ENCODE assay signal across 1 cellular context in the genomic region with DNA sequence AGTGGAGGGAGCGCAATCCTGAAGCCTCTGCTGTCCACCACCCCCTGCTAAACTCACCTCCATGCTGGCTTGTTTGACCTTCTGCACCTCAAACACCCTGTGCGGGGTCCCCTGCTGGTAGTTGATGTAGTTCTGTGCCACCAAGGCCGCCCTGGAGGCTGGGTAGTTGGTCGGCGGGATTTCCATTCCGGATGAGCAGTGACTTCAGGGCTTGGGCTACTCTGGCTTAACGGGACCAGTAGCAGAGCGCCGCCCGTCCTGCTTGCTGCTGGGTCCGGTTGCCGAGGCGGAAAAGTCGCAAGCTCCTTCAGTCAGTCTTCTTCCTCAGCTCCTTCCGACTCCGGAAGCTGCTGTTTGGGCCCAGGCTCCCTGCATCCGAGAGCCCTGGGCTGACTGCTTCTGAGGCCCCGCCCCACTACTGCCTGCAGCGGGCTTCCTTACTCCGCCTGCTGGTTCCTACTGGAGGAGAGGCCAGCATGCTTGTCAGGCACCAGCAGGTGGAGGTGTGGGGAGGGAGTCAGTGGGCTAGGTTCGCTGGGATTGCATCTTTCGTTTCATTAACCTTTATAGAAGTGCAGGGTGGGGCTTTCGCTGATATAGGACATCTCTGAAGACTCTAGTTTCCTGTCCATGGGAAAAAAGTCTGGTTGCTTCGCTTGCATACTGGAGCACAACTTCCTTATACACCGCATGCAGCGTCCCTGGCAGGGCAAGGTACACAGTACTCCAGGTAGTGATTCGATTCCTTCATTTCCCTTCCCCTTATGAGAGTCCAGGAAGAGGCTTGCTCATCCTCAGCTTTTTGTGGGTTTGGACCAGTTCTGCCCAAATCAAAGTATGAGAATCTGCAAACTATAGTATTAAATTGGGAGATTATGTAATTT.
A peak's percentile ranks its signal among the peaks of the same experiment; 100 is the strongest.
TF ChIP-seq lines count a peak whose summit lies in the region.

A gene with protein sequence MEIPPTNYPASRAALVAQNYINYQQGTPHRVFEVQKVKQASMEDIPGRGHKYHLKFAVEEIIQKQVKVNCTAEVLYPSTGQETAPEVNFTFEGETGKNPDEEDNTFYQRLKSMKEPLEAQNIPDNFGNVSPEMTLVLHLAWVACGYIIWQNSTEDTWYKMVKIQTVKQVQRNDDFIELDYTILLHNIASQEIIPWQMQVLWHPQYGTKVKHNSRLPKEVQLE (minus strand): TSS at position 356 of the 884 bp plus-strand sequence. CDS start 170 bp downstream, at position 186.

TF ChIP-seq in WTC11, 78 proteins besides CTCF, POLR2A, EP300 and RAD21 (continued from another document):
- TF ChIP-seq, protein P1, sequence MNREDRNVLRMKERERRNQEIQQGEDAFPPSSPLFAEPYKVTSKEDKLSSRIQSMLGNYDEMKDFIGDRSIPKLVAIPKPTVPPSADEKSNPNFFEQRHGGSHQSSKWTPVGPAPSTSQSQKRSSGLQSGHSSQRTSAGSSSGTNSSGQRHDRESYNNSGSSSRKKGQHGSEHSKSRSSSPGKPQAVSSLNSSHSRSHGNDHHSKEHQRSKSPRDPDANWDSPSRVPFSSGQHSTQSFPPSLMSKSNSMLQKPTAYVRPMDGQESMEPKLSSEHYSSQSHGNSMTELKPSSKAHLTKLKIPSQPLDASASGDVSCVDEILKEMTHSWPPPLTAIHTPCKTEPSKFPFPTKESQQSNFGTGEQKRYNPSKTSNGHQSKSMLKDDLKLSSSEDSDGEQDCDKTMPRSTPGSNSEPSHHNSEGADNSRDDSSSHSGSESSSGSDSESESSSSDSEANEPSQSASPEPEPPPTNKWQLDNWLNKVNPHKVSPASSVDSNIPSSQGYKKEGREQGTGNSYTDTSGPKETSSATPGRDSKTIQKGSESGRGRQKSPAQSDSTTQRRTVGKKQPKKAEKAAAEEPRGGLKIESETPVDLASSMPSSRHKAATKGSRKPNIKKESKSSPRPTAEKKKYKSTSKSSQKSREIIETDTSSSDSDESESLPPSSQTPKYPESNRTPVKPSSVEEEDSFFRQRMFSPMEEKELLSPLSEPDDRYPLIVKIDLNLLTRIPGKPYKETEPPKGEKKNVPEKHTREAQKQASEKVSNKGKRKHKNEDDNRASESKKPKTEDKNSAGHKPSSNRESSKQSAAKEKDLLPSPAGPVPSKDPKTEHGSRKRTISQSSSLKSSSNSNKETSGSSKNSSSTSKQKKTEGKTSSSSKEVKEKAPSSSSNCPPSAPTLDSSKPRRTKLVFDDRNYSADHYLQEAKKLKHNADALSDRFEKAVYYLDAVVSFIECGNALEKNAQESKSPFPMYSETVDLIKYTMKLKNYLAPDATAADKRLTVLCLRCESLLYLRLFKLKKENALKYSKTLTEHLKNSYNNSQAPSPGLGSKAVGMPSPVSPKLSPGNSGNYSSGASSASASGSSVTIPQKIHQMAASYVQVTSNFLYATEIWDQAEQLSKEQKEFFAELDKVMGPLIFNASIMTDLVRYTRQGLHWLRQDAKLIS (CRISPR knock-in tag; IDR thresholded peaks at IDR 0.05; ENCODE audit: borderline replicate concordance), result no peak
- TF ChIP-seq, protein P2, sequence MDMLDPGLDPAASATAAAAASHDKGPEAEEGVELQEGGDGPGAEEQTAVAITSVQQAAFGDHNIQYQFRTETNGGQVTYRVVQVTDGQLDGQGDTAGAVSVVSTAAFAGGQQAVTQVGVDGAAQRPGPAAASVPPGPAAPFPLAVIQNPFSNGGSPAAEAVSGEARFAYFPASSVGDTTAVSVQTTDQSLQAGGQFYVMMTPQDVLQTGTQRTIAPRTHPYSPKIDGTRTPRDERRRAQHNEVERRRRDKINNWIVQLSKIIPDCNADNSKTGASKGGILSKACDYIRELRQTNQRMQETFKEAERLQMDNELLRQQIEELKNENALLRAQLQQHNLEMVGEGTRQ (CRISPR knock-in tag; IDR thresholded peaks at IDR 0.05), result no peak
- TF ChIP-seq, protein P3, sequence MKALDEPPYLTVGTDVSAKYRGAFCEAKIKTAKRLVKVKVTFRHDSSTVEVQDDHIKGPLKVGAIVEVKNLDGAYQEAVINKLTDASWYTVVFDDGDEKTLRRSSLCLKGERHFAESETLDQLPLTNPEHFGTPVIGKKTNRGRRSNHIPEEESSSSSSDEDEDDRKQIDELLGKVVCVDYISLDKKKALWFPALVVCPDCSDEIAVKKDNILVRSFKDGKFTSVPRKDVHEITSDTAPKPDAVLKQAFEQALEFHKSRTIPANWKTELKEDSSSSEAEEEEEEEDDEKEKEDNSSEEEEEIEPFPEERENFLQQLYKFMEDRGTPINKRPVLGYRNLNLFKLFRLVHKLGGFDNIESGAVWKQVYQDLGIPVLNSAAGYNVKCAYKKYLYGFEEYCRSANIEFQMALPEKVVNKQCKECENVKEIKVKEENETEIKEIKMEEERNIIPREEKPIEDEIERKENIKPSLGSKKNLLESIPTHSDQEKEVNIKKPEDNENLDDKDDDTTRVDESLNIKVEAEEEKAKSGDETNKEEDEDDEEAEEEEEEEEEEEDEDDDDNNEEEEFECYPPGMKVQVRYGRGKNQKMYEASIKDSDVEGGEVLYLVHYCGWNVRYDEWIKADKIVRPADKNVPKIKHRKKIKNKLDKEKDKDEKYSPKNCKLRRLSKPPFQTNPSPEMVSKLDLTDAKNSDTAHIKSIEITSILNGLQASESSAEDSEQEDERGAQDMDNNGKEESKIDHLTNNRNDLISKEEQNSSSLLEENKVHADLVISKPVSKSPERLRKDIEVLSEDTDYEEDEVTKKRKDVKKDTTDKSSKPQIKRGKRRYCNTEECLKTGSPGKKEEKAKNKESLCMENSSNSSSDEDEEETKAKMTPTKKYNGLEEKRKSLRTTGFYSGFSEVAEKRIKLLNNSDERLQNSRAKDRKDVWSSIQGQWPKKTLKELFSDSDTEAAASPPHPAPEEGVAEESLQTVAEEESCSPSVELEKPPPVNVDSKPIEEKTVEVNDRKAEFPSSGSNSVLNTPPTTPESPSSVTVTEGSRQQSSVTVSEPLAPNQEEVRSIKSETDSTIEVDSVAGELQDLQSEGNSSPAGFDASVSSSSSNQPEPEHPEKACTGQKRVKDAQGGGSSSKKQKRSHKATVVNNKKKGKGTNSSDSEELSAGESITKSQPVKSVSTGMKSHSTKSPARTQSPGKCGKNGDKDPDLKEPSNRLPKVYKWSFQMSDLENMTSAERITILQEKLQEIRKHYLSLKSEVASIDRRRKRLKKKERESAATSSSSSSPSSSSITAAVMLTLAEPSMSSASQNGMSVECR (CRISPR knock-in tag; IDR thresholded peaks at IDR 0.05; ENCODE audit: borderline replicate concordance), result 0 out of 2 replicates have a peak, but pooled peaks have one; percentile 64
- TF ChIP-seq, protein P4, sequence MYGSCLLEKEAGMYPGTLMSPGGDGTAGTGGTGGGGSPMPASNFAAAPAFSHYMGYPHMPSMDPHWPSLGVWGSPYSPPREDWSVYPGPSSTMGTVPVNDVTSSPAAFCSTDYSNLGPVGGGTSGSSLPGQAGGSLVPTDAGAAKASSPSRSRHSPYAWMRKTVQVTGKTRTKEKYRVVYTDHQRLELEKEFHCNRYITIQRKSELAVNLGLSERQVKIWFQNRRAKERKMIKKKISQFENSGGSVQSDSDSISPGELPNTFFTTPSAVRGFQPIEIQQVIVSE (CRISPR knock-in tag; IDR thresholded peaks at IDR 0.05; ENCODE audit: borderline replicate concordance), result no peak
- peak; percentile 21; the same call in 1 of the 2 replicates for TF ChIP-seq ZNF423 (CRISPR knock-in tag; IDR thresholded peaks at IDR 0.05)
- TF ChIP-seq, protein P5, sequence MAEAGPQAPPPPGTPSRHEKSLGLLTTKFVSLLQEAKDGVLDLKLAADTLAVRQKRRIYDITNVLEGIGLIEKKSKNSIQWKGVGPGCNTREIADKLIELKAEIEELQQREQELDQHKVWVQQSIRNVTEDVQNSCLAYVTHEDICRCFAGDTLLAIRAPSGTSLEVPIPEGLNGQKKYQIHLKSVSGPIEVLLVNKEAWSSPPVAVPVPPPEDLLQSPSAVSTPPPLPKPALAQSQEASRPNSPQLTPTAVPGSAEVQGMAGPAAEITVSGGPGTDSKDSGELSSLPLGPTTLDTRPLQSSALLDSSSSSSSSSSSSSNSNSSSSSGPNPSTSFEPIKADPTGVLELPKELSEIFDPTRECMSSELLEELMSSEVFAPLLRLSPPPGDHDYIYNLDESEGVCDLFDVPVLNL (CRISPR knock-in tag; IDR thresholded peaks at IDR 0.05; ENCODE audit: borderline replicate concordance, low read depth), result no peak
- 0 out of 2 replicates have a peak, but pooled peaks have one; percentile 38 for TF ChIP-seq ESRRA (CRISPR knock-in tag; IDR thresholded peaks at IDR 0.05; ENCODE audit: borderline replicate concordance)
- 0 out of 2 replicates have a peak, but pooled peaks have one; percentile 41 for TF ChIP-seq FOXK1 (CRISPR knock-in tag; IDR thresholded peaks at IDR 0.05)
- TF ChIP-seq IRF2 (CRISPR knock-in tag; IDR thresholded peaks at IDR 0.05; ENCODE audit: borderline replicate concordance, low read depth), result no peak
- TF ChIP-seq, protein P6, sequence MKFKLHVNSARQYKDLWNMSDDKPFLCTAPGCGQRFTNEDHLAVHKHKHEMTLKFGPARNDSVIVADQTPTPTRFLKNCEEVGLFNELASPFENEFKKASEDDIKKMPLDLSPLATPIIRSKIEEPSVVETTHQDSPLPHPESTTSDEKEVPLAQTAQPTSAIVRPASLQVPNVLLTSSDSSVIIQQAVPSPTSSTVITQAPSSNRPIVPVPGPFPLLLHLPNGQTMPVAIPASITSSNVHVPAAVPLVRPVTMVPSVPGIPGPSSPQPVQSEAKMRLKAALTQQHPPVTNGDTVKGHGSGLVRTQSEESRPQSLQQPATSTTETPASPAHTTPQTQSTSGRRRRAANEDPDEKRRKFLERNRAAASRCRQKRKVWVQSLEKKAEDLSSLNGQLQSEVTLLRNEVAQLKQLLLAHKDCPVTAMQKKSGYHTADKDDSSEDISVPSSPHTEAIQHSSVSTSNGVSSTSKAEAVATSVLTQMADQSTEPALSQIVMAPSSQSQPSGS (CRISPR knock-in tag; IDR thresholded peaks at IDR 0.05; ENCODE audit: borderline replicate concordance, low read depth), result no peak
- no peak for TF ChIP-seq ZNF219 (CRISPR knock-in tag; IDR thresholded peaks at IDR 0.05; ENCODE audit: borderline replicate concordance)
- TF ChIP-seq, protein P7, sequence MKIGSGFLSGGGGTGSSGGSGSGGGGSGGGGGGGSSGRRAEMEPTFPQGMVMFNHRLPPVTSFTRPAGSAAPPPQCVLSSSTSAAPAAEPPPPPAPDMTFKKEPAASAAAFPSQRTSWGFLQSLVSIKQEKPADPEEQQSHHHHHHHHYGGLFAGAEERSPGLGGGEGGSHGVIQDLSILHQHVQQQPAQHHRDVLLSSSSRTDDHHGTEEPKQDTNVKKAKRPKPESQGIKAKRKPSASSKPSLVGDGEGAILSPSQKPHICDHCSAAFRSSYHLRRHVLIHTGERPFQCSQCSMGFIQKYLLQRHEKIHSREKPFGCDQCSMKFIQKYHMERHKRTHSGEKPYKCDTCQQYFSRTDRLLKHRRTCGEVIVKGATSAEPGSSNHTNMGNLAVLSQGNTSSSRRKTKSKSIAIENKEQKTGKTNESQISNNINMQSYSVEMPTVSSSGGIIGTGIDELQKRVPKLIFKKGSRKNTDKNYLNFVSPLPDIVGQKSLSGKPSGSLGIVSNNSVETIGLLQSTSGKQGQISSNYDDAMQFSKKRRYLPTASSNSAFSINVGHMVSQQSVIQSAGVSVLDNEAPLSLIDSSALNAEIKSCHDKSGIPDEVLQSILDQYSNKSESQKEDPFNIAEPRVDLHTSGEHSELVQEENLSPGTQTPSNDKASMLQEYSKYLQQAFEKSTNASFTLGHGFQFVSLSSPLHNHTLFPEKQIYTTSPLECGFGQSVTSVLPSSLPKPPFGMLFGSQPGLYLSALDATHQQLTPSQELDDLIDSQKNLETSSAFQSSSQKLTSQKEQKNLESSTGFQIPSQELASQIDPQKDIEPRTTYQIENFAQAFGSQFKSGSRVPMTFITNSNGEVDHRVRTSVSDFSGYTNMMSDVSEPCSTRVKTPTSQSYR (CRISPR knock-in tag; IDR thresholded peaks at IDR 0.05), result no peak
- no peak for TF ChIP-seq ATF1 (CRISPR knock-in tag; IDR thresholded peaks at IDR 0.05)
- TF ChIP-seq SP1 (CRISPR knock-in tag; conservative IDR thresholded peaks at IDR 0.05), result peak; percentile 61
- no peak for TF ChIP-seq SOX15 (CRISPR knock-in tag; IDR thresholded peaks at IDR 0.05)
